In the genomic region with DNA sequence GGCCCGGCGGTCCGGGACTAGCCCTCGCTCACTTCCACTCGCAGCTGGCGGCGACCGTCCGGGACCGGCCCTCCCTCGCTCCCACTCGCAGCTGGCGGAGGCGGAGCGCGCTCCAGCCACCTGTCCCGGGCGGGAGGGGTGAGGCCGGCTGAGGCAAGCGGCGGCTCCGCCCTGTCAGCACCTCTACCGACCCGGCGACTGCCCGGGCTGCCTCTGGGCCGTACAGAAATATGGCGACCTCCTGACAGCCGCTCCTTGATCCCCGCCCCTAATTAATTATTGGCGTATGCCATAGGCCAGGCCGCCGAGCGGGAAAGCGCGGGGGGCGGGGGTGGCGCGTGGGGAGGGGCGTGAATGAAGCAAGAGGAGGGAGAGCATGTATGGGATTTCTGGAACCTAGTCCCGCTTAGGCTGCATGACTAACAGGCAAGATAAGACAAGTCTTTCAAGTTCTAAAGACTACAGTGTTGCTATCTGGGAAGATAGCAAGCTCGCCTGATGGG, we compare ENCODE assay signal across 8 cellular contexts.
DNase-seq lines count a peak whose midpoint lies in the region; ATAC-seq and TF ChIP-seq lines count a peak whose summit lies in the region.

MORC4 (minus strand) TSS at position 200 of the 503 bp plus-strand sequence. CDS start 243 bp downstream, outside the sequence.

- H3K9me3 Mint-ChIP-seq in central memory CD8-positive, alpha-beta T cell = no peaks in the 10 kb centered on the region

- peak; percentile 83 for ATAC-seq in HG02884 (IDR thresholded peaks at IDR 0.05; ENCODE audit: unreplicated experiment)
- peak; percentile 59 for ATAC-seq in central memory CD8-positive, alpha-beta T cell (replicated peaks; ENCODE audit: extremely low read depth, poor library complexity, severe bottlenecking)

- peak within 1 kb of the TSS; percentile 60 for H3K27ac Mint-ChIP-seq in central memory CD8-positive, alpha-beta T cell (ENCODE audit: low read depth)

- H3K4me1 Mint-ChIP-seq in central memory CD8-positive, alpha-beta T cell = peaks cover 12% of the 10 kb centered on the region

- peak within 1 kb of the TSS; percentile 75 for H3K4me3 Mint-ChIP-seq in central memory CD8-positive, alpha-beta T cell

- no peak for TF ChIP-seq CTCF in GM13976 (IDR thresholded peaks at IDR 0.05; ENCODE audit: borderline replicate concordance, control extremely low read depth, extremely low read depth, insufficient read depth, missing control alignments)

- H3K36me3 Mint-ChIP-seq in central memory CD8-positive, alpha-beta T cell (ENCODE audit: insufficient read depth) = peaks cover 4% of the 10 kb centered on the region

- in situ Hi-C loops in GM13976 (cut with MboI; ENCODE audit: low sequenced_read_pairs, unreplicated experiment) = no loop called here

- DNase-seq in GM13976 (ENCODE audit: low spot score) = peak; percentile 44
- DNase-seq in NCI-H2107 (lab: John Stamatoyannopoulos, UW) = peak; percentile 49
- peak; percentile 54 for DNase-seq in activated CD4-positive, CD25-positive, alpha-beta regulatory T cell treated with anti-CD3 and anti-CD28 coated beads, Interleukin-2, amount 50 U/mL, for 72 hours
- peak; percentile 13 to 18 for DNase-seq in central memory CD8-positive, alpha-beta T cell (ENCODE audit: low spot score in 2 of 2)
- DNase-seq in iris pigment epithelial cell (ENCODE audit: low read depth) = peak; percentile 79
- DNase-seq in smooth muscle cell of the brain vasculature (ENCODE audit: low read depth, low spot score) = peak; percentile 18
- no peak for DNase-seq in UCSD-AML1 (lab: John Stamatoyannopoulos, UW; ENCODE audit: unreplicated experiment)

- H3K27me3 Mint-ChIP-seq in central memory CD8-positive, alpha-beta T cell = no peaks in the 10 kb centered on the region
